21 cellular contexts compared by ENCODE assay signal in the genomic region with DNA sequence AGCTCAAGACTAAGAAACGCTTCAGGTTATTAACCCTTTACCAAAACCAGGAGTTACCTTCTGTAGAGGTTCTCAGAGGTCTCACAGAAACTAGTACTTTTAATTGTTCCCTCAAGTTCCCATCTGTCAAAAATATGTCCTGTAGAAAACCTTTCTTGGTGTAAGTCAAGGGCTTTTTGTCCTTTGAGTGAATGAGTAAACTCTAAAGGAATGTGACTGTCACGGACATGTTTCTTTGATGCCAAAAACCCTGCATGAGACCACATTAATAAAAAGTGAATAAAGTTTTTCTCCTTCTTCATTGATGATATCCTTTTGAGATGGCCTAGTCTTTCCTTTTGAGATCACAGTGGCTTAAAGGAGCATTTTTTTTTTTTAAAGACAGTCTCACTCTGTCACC.
DNase-seq lines count a peak whose midpoint lies in the region; ATAC-seq and TF ChIP-seq lines count a peak whose summit lies in the region.
"Had no signal": no experiment of that assay in that cellular context is flagged by ENCODE, and none has a peak within 500 bp of the region (broad histone marks: within the 10 kb centered on the region; RNA-seq: fewer than 3 reads in every experiment).

No MANE protein-coding gene starts in this region.

- TF ChIP-seq CTCF in cardiac fibroblast (IDR thresholded peaks at IDR 0.05; ENCODE audit: low read depth, low read length): no peak
- TF ChIP-seq CTCF in sigmoid colon (IDR thresholded peaks at IDR 0.05): no peak
- TF ChIP-seq CTCF in GM13977 (IDR thresholded peaks at IDR 0.05; ENCODE audit: extremely low read depth, insufficient read depth, missing control alignments): no peak

- H3K79me1 ChIP-seq in mesendoderm (ENCODE audit: low read length): no peaks in the 10 kb centered on the region

- no peak overlapping the region for H3K4ac ChIP-seq in mesendoderm (ENCODE audit: low read depth, low read length)

- no peak overlapping the region for H3K4me3 Mint-ChIP-seq in stimulated activated naive CD8-positive, alpha-beta T cell treated with anti-CD3 and anti-CD28 coated beads, Interleukin-15, amount 100 ng/mL, for 72 hours
- H3K4me3 Mint-ChIP-seq: neural crest cell had no signal

- WGBS in mesendoderm (ENCODE audit: extremely low coverage, insufficient coverage, low lambda C conversion rate): no CpG with 5 or more reads among the region's 2 CpGs
- 88 to 92% methylated on average over 2 of the region's 2 CpGs for WGBS in sigmoid colon, 2 donors

- H3K4me1 Mint-ChIP-seq in stimulated activated naive CD8-positive, alpha-beta T cell treated with anti-CD3 and anti-CD28 coated beads, Interleukin-15, amount 100 ng/mL, for 72 hours: no peaks in the 10 kb centered on the region

- no peak overlapping the region for H3K18ac ChIP-seq in mesendoderm (ENCODE audit: low read length)

- TF ChIP-seq POLR2A in sigmoid colon (IDR thresholded peaks at IDR 0.05): no peak

- peak; percentile 55 for DNase-seq in ELR (ENCODE audit: low read depth)
- peak; percentile 72 for DNase-seq in M059J (ENCODE audit: low read depth)
- peak; percentile 18 to 51 for DNase-seq in cardiac fibroblast (ENCODE audit: low read depth in 2 of 2)
- DNase-seq in mesendoderm: peak; percentile 10
- no peak for DNase-seq in sigmoid colon
- no peak for DNase-seq in stimulated activated naive CD8-positive, alpha-beta T cell treated with anti-CD3 and anti-CD28 coated beads, Interleukin-15, amount 100 ng/mL, for 72 hours
- DNase-seq in GM13977 (ENCODE audit: low spot score): no peak
- no peak for DNase-seq in NCI-H2081 (lab: John Stamatoyannopoulos, UW)
- DNase-seq: activated CD4-positive, alpha-beta T cell treated with anti-CD3 and anti-CD28 coated beads for 1 hour; activated gamma-delta T cell; colonic mucosa; islet precursor cell; NCI-H1930; NCI-H510A; SHP77 treated with DMSO at 0.1 percent for 48 hours; stimulated activated naive CD4-positive, alpha-beta T cell; T-helper 9 cell had no signal

- H3K9me3 ChIP-seq in sigmoid colon: no peaks in the 10 kb centered on the region
- H3K9me3 ChIP-seq: colonic mucosa, tibial nerve had no signal

- H4K8ac ChIP-seq in mesendoderm (ENCODE audit: low read depth, low read length): no peak overlapping the region

- no peak overlapping the region for H2BK5ac ChIP-seq in mesendoderm (ENCODE audit: low read length)

- H3K27me3 Mint-ChIP-seq in stimulated activated naive CD8-positive, alpha-beta T cell treated with anti-CD3 and anti-CD28 coated beads, Interleukin-15, amount 100 ng/mL, for 72 hours: no peaks in the 10 kb centered on the region

- H3K4me2 ChIP-seq in mesendoderm (ENCODE audit: low read length): no peak overlapping the region

- TF ChIP-seq EP300 in sigmoid colon (IDR thresholded peaks at IDR 0.05): no peak

- no peak overlapping the region for H4K5ac ChIP-seq in mesendoderm (ENCODE audit: low read length)

- no peaks in the 10 kb centered on the region for H3K9me3 Mint-ChIP-seq in stimulated activated naive CD8-positive, alpha-beta T cell treated with anti-CD3 and anti-CD28 coated beads, Interleukin-15, amount 100 ng/mL, for 72 hours
- H3K9me3 Mint-ChIP-seq: neural crest cell had no signal

- H3K27me3 ChIP-seq in mesendoderm (ENCODE audit: insufficient read depth, low read length, poor library complexity) (no peaks in the 10 kb centered on the region), sigmoid colon (no peaks in the 10 kb centered on the region)
- H3K27me3 ChIP-seq: colonic mucosa, tibial nerve had no signal

- H3K23ac ChIP-seq in mesendoderm (ENCODE audit: low read length): no peak overlapping the region

- in situ Hi-C loops in GM13977 (cut with MboI; ENCODE audit: low pct_unique_long_range_greater_than_20kb, low sequenced_read_pairs, unreplicated experiment): no loop called here

- H2BK120ac ChIP-seq in mesendoderm (ENCODE audit: low read depth, low read length): no peak overlapping the region

- H3K4me3 ChIP-seq in cardiac fibroblast (replicated peaks in 1 of 2; ENCODE audit: low read depth in 2 of 2, low read length in 2 of 2): no peak overlapping the region
- H3K4me3 ChIP-seq in mesendoderm (ENCODE audit: low read length): no peak overlapping the region
- no peak overlapping the region for H3K4me3 ChIP-seq in sigmoid colon
- H3K4me3 ChIP-seq: colonic mucosa, tibial nerve had no signal

- H3K27ac Mint-ChIP-seq in stimulated activated naive CD8-positive, alpha-beta T cell treated with anti-CD3 and anti-CD28 coated beads, Interleukin-15, amount 100 ng/mL, for 72 hours: no peak overlapping the region

- H3K79me2 ChIP-seq in mesendoderm (ENCODE audit: control insufficient read depth, insufficient read depth, low read length): no peaks in the 10 kb centered on the region

- H3K56ac ChIP-seq in mesendoderm (ENCODE audit: low read length): no peak overlapping the region

- intact Hi-C loops in sigmoid colon (cut with DNase I): no loop called here

- no peak overlapping the region for H3K9ac ChIP-seq in mesendoderm (ENCODE audit: low read length)

- no peak overlapping the region for H3K27ac ChIP-seq in mesendoderm (ENCODE audit: low read depth, low read length)
- no peak overlapping the region for H3K27ac ChIP-seq in sigmoid colon
- H3K27ac ChIP-seq: C4-2B, colonic mucosa, tibial nerve had no signal

- no peaks in the 10 kb centered on the region for H3K36me3 ChIP-seq in mesendoderm (ENCODE audit: control insufficient read depth, insufficient read depth, low read length)
- H3K36me3 ChIP-seq in sigmoid colon: peaks cover 0 to 5% (median 0%) of the 10 kb centered on the region in 4 donors
- H3K36me3 ChIP-seq: colonic mucosa, tibial nerve had no signal

- ATAC-seq in stimulated activated naive CD8-positive, alpha-beta T cell treated with anti-CD3 and anti-CD28 coated beads, Interleukin-15, amount 100 ng/mL, for 72 hours: no peak
- ATAC-seq: HepG2 had no signal

- H3K4me1 ChIP-seq in mesendoderm (ENCODE audit: control insufficient read depth, low read depth, low read length) (no peaks in the 10 kb centered on the region), sigmoid colon (no peaks in the 10 kb centered on the region)
- H3K4me1 ChIP-seq: colonic mucosa, tibial nerve had no signal

- H2BK15ac ChIP-seq in mesendoderm (replicated peaks; ENCODE audit: low read depth): no peak overlapping the region

- H2AK5ac ChIP-seq in mesendoderm (ENCODE audit: low read length): no peak overlapping the region

Comparison
In these comparisons a context has a peak if more than half of its experiments do, and no peak if none do; other contexts are left out.
1. DNase-seq: peak in ELR (single experiment), M059J (single experiment), cardiac fibroblast (2 of 2) and mesendoderm (single experiment); none in sigmoid colon (single experiment), stimulated activated naive CD8-positive, alpha-beta T cell treated with anti-CD3 and anti-CD28 coated beads, Interleukin-15, amount 100 ng/mL, for 72 hours (0 of 2), GM13977 (single experiment) and NCI-H2081 (0 of 2).